8 cellular contexts compared by ENCODE assay signal in genomic region chr3:48013288-48013980, GRCh38. TPM values are rescaled to one million over a fixed set of nuclear protein-coding genes. Genes with fewer than 3 reads are reported as not detected.
DNase-seq lines count a peak whose midpoint lies in the region; ATAC-seq and TF ChIP-seq lines count a peak whose summit lies in the region.

No MANE protein-coding gene starts in this region.

- no peak for TF ChIP-seq CTCF in fibroblast of mammary gland (conservative IDR thresholded peaks at IDR 0.05; ENCODE audit: control insufficient read depth, insufficient read depth, low read depth, low read length)
- no peak for TF ChIP-seq CTCF in psoas muscle (IDR thresholded peaks at IDR 0.05)
- no peak for TF ChIP-seq CTCF in vagina (IDR thresholded peaks at IDR 0.05)

- ATAC-seq in psoas muscle (peak; percentile 84 to 86 (median 86)), HG02970 (IDR thresholded peaks at IDR 0.05; ENCODE audit: low FRiP score, unreplicated experiment) (no peak)

- H3K27ac ChIP-seq in psoas muscle (peak overlapping the region; percentile 88), vagina (no peak overlapping the region)

- H3K4me1 ChIP-seq in psoas muscle (peaks cover 63% of the 10 kb centered on the region), vagina (peaks cover 53% of the 10 kb centered on the region)

- no peak for TF ChIP-seq POLR2A in vagina (IDR thresholded peaks at IDR 0.05)

- H3K9me3 ChIP-seq in psoas muscle (no peaks in the 10 kb centered on the region), vagina (no peaks in the 10 kb centered on the region)

- H3K4me3 ChIP-seq in fibroblast of mammary gland (ENCODE audit: control insufficient read depth, low read depth, low read length), result no peak overlapping the region
- peak overlapping the region; percentile 65 for H3K4me3 ChIP-seq in psoas muscle
- H3K4me3 ChIP-seq in vagina, result no peak overlapping the region

- intact Hi-C loops in psoas muscle (cut with DNase I), result loop anchor here in 1 of 2 donors (5.0 kb wide), 1 partner anchor 74 kb away; no protein-coding TSS in a partner anchor
- intact Hi-C loops in vagina (cut with DNase I), result no loop called here

- DNase-seq in ELF-1 (ENCODE audit: low read depth, low spot score), result peak; percentile 44
- peak; percentile 54 for DNase-seq in RKO (ENCODE audit: low spot score)
- peak; percentile 84 for DNase-seq in fibroblast of mammary gland (ENCODE audit: low read depth)
- no peak for DNase-seq in psoas muscle
- no peak for DNase-seq in vagina (ENCODE audit: extremely low spot score in 2 of 2)
- no peak for DNase-seq in NCI-H1694 treated with DMSO at 0.1 percent for 48 hours (lab: John Stamatoyannopoulos, UW)
- DNase-seq in epidermal melanocyte (ENCODE audit: insufficient read length, low spot score), result no peak

- H3K27me3 ChIP-seq in psoas muscle (ENCODE audit: insufficient read depth in 3 of 3, low read length in 2 of 3) (no peaks in the 10 kb centered on the region), vagina (no peaks in the 10 kb centered on the region)

- H3K36me3 ChIP-seq in psoas muscle (ENCODE audit: insufficient read depth in 1 of 2, low read depth in 1 of 2), result peaks cover 0 to 10% of the 10 kb centered on the region in 2 donors
- H3K36me3 ChIP-seq in vagina, result no peaks in the 10 kb centered on the region

RNA-seq across cellular contexts. Expression of gene MAP4, which starts 2.8 kb away (rescaled TPM):
- total RNA-seq in psoas muscle (1,000 to 10,000 TPM in 2 of 4 donors, 100 to 1,000 TPM in 2; 819 to 1,424 (median 998) TPM), vagina (142 TPM)
- 100 to 1,000 TPM in 2 of 3 donors, 10 to 100 TPM in 1; 85.5 to 318 (median 195) TPM for polyA plus RNA-seq in psoas muscle

Comparison
In these comparisons a context has a peak if more than half of its experiments do, and no peak if none do; other contexts are left out.
1. DNase-seq: peak in ELF-1 (single experiment), RKO (single experiment) and fibroblast of mammary gland (single experiment); none in psoas muscle (0 of 2), vagina (0 of 2), NCI-H1694 treated with DMSO at 0.1 percent for 48 hours (single experiment) and epidermal melanocyte (single experiment).